ENCODE assay signal across 9 cellular contexts in genomic region chr10:61024801-61025201, GRCh38.
DNase-seq lines count a peak whose midpoint lies in the region; ATAC-seq, FAIRE-seq and TF ChIP-seq lines count a peak whose summit lies in the region.
"Had no signal": no experiment of that assay in that cellular context is flagged by ENCODE, and none has a peak within 500 bp of the region (broad histone marks: within the 10 kb centered on the region; RNA-seq: fewer than 3 reads in every experiment).

No MANE protein-coding gene starts in this region.

- in situ Hi-C loops in GM12878 (cut with MboI), result no loop called here

- CTCF ChIA-PET in GM12878 (lab: Yijun Ruan, JAX), result interaction anchor here (0.7 to 1.5 kb wide), 4 partner anchors 11 to 144 kb away, joined by 3 to 5 read pairs (median 3); no protein-coding TSS in a partner anchor
- CTCF ChIA-PET in naive thymus-derived CD4-positive, alpha-beta T cell (lab: Charles Lee), result no interaction called here

- FAIRE-seq in GM12878 (lab: Jason Lieb, UNC), result no peak

- no peak overlapping the region for H3K4me2 ChIP-seq in GM12878 (ENCODE audit: control insufficient read depth, insufficient read depth)

- ATAC-seq in HG02973 (IDR thresholded peaks at IDR 0.05; ENCODE audit: unreplicated experiment) (peak; percentile 73), GM12878 (peak; percentile 68)
- no peak for ATAC-seq in naive thymus-derived CD4-positive, alpha-beta T cell

- peak; percentile 36 to 60 (median 56) for TF ChIP-seq CTCF in GM12878 (IDR thresholded peaks at IDR 0.05 in 2 of 3, conservative IDR thresholded peaks at IDR 0.05 in 1 of 3; ENCODE audit: control insufficient read depth in 2 of 3, extremely low read depth in 1 of 3, insufficient read depth in 1 of 3, low read depth in 3 of 3, low read length in 3 of 3)

- TF ChIP-seq RAD21 in GM12878 (IDR thresholded peaks at IDR 0.05; ENCODE audit: insufficient read depth, low read depth, low read length), result 0 out of 2 replicates have a peak, but pooled peaks have one; percentile 20

- H3K9me3 Mint-ChIP-seq in naive thymus-derived CD4-positive, alpha-beta T cell, result peaks cover 0 to under 1% (median 0%) of the 10 kb centered on the region in 11 donors

- no peaks in the 10 kb centered on the region for H3K27me3 ChIP-seq in GM12878 (replicated peaks in 1 of 2; ENCODE audit: control insufficient read depth in 2 of 2, insufficient read depth in 2 of 2, low read length in 1 of 2)
- H3K27me3 ChIP-seq in naive thymus-derived CD4-positive, alpha-beta T cell (ENCODE audit: control insufficient read depth in 2 of 2, insufficient read depth in 2 of 2, low read length in 2 of 2), result no peaks in the 10 kb centered on the region

- BruUV-seq in GM12878 (replicated peaks; lab: Mats Ljungman, UMichigan), result no TSS peak

- no peaks in the 10 kb centered on the region for H3K4me1 Mint-ChIP-seq in naive thymus-derived CD4-positive, alpha-beta T cell

- H3K27me3 Mint-ChIP-seq in naive thymus-derived CD4-positive, alpha-beta T cell, result peaks cover 9 to 26% (median 16%) of the 10 kb centered on the region in 5 donors

- no peaks in the 10 kb centered on the region for H4K20me1 ChIP-seq in GM12878 (ENCODE audit: control insufficient read depth, insufficient read depth)

- no peaks in the 10 kb centered on the region for H3K36me3 Mint-ChIP-seq in naive thymus-derived CD4-positive, alpha-beta T cell

- H3K4me3 ChIP-seq in GM12878, result no peak overlapping the region
- H3K4me3 ChIP-seq in naive thymus-derived CD4-positive, alpha-beta T cell (ENCODE audit: low read length), result no peak overlapping the region

- no peak overlapping the region for H3K27ac Mint-ChIP-seq in naive thymus-derived CD4-positive, alpha-beta T cell

- SMC1A ChIA-PET in GM12878 (lab: Charles Lee; ENCODE audit: uncharacterized antibody, unreplicated experiment), result no interaction called here

- POLR2A ChIA-PET in GM12878 (lab: Charles Lee), result no interaction called here
- POLR2A ChIA-PET in naive thymus-derived CD4-positive, alpha-beta T cell (lab: Charles Lee), result no interaction called here

- DNase-seq in COLO829 (ENCODE audit: low spot score) (peak; percentile 28), GM12878 (ENCODE audit: low read depth, low spot score) (no peak), lung microvascular endothelial cell (ENCODE audit: low read depth in 2 of 2) (peak; percentile 30 to 53), HPDE6-E6E7 (ENCODE audit: extremely low spot score) (no peak), KG1 (lab: John Stamatoyannopoulos, UW) (no peak)
- no peak for DNase-seq in naive thymus-derived CD4-positive, alpha-beta T cell
- DNase-seq in activated T-cell treated with anti-CD3 and anti-CD28 coated beads, Interleukin-2, amount 50 U/mL, for 48 hours, result no peak
- DNase-seq: activated CD4-positive, alpha-beta T cell treated with anti-CD3 and anti-CD28 coated beads for 48 hours had no signal

- no peak for TF ChIP-seq POLR2A in GM12878 (IDR thresholded peaks at IDR 0.05; ENCODE audit: low read depth, low read length)

- H3K79me2 ChIP-seq in GM12878 (ENCODE audit: control insufficient read depth, insufficient read depth, low read length), result no peaks in the 10 kb centered on the region

- no peaks in the 10 kb centered on the region for H3K4me1 ChIP-seq in GM12878 (ENCODE audit: control insufficient read depth, insufficient read depth, low read length)
- H3K4me1 ChIP-seq in naive thymus-derived CD4-positive, alpha-beta T cell (ENCODE audit: control insufficient read depth in 2 of 2, insufficient read depth in 2 of 2, low read length in 2 of 2), result no peaks in the 10 kb centered on the region

- TF ChIP-seq EP300 in GM12878 (IDR thresholded peaks at IDR 0.05; ENCODE audit: borderline replicate concordance in 1 of 2, control insufficient read depth in 1 of 2, low read depth in 2 of 2, low read length in 2 of 2), result no peak

- no peak overlapping the region for H3K9ac ChIP-seq in GM12878 (ENCODE audit: control insufficient read depth, insufficient read depth, low read length)

- 30% methylated on average over 3 of the region's 3 CpGs for WGBS in GM12878 (ENCODE audit: insufficient coverage, insufficient replicate concordance, low lambda C conversion rate, missing lambda C conversion rate)

- no peak overlapping the region for H2AFZ ChIP-seq in GM12878 (ENCODE audit: control insufficient read depth, low read depth, low read length)

- H3K9me3 ChIP-seq in GM12878 (replicated peaks; ENCODE audit: control insufficient read depth, insufficient read depth, low read length), result no peaks in the 10 kb centered on the region
- no peaks in the 10 kb centered on the region for H3K9me3 ChIP-seq in naive thymus-derived CD4-positive, alpha-beta T cell (ENCODE audit: control insufficient read depth in 2 of 3, low read length in 3 of 3)

- RAD21 ChIA-PET in GM12878 (lab: Charles Lee; ENCODE audit: unreplicated experiment), result interaction anchor here (0.5 to 1.0 kb wide), 2 partner anchors 52 to 191 kb away, joined by 3 read pairs; no protein-coding TSS in a partner anchor

- no peak overlapping the region for H3K27ac ChIP-seq in GM12878 (ENCODE audit: control insufficient read depth, insufficient read depth)
- H3K27ac ChIP-seq in naive thymus-derived CD4-positive, alpha-beta T cell (ENCODE audit: low read depth, low read length), result no peak overlapping the region

- intact Hi-C loops in GM12878 (cut with micrococcal nuclease; ENCODE audit: unreplicated experiment), result no loop called here
- intact Hi-C loops in naive thymus-derived CD4-positive, alpha-beta T cell (cut with micrococcal nuclease), result no loop called here

- no peaks in the 10 kb centered on the region for H3K36me3 ChIP-seq in GM12878 (ENCODE audit: control insufficient read depth in 2 of 2, insufficient read depth in 2 of 2, low read length in 1 of 2)
- no peaks in the 10 kb centered on the region for H3K36me3 ChIP-seq in naive thymus-derived CD4-positive, alpha-beta T cell (ENCODE audit: control insufficient read depth in 2 of 3, insufficient read depth in 3 of 3, low read length in 3 of 3)

- H3K4me3 Mint-ChIP-seq in naive thymus-derived CD4-positive, alpha-beta T cell, result no peak overlapping the region

TF ChIP-seq in GM12878, 131 proteins besides CTCF, POLR2A, EP300 and RAD21 (continues in another document):
- TF ChIP-seq CEBPZ (IDR thresholded peaks at IDR 0.05; ENCODE audit: low read depth, low read length) (no peak), ATF7 (IDR thresholded peaks at IDR 0.05; ENCODE audit: low read depth) (no peak), CBX5 (IDR thresholded peaks at IDR 0.05; ENCODE audit: low read depth) (no peak), NRF1 (conservative IDR thresholded peaks at IDR 0.05; ENCODE audit: low read depth, low read length) (no peak), BCL3 (IDR thresholded peaks at IDR 0.05; ENCODE audit: borderline replicate concordance, insufficient read depth, low read depth, low read length, poor library complexity, severe bottlenecking) (no peak)

Comparison
In these comparisons a context has a peak if more than half of its experiments do, and no peak if none do; other contexts are left out.
1. DNase-seq: peak in COLO829 (single experiment) and lung microvascular endothelial cell (2 of 2); none in GM12878 (single experiment), HPDE6-E6E7 (single experiment), naive thymus-derived CD4-positive, alpha-beta T cell (0 of 9), activated T-cell treated with anti-CD3 and anti-CD28 coated beads, Interleukin-2, amount 50 U/mL, for 48 hours (0 of 2) and KG1 (single experiment).